In genomic region chr19:29687244-29687896, GRCh38 we compare ENCODE assay signal across 1 cellular context.
TF ChIP-seq lines count a peak whose summit lies in the region.

No MANE protein-coding gene starts in this region.

TF ChIP-seq in HEK293, 187 proteins besides CTCF, POLR2A, EP300 and RAD21 (continued from another document):
- TF ChIP-seq BCL11B (tag by site-specific recombination; IDR thresholded peaks at IDR 0.05; ENCODE audit: low read depth), result no peak
- TF ChIP-seq ZNF184 (tag by site-specific recombination; IDR thresholded peaks at IDR 0.05), result no peak; the same call in 1 of the 2 replicates
- TF ChIP-seq ZNF280C (tag by site-specific recombination; IDR thresholded peaks at IDR 0.05), result 0 out of 2 replicates have a peak, but pooled peaks have one; percentile 80
- TF ChIP-seq ELK4 (IDR thresholded peaks at IDR 0.05; ENCODE audit: borderline replicate concordance, low read depth, low read length), result no peak
- TF ChIP-seq ZNF76 (tag by site-specific recombination; IDR thresholded peaks at IDR 0.05; ENCODE audit: borderline replicate concordance, low read depth), result no peak
- TF ChIP-seq, protein P1, sequence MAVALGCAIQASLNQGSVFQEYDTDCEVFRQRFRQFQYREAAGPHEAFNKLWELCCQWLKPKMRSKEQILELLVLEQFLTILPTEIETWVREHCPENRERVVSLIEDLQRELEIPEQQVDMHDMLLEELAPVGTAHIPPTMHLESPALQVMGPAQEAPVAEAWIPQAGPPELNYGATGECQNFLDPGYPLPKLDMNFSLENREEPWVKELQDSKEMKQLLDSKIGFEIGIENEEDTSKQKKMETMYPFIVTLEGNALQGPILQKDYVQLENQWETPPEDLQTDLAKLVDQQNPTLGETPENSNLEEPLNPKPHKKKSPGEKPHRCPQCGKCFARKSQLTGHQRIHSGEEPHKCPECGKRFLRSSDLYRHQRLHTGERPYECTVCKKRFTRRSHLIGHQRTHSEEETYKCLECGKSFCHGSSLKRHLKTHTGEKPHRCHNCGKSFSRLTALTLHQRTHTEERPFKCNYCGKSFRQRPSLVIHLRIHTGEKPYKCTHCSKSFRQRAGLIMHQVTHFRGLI (tag by site-specific recombination; IDR thresholded peaks at IDR 0.05), result no peak
- no peak for TF ChIP-seq ZNF350 (tag by site-specific recombination; IDR thresholded peaks at IDR 0.05)
- TF ChIP-seq, protein P2, sequence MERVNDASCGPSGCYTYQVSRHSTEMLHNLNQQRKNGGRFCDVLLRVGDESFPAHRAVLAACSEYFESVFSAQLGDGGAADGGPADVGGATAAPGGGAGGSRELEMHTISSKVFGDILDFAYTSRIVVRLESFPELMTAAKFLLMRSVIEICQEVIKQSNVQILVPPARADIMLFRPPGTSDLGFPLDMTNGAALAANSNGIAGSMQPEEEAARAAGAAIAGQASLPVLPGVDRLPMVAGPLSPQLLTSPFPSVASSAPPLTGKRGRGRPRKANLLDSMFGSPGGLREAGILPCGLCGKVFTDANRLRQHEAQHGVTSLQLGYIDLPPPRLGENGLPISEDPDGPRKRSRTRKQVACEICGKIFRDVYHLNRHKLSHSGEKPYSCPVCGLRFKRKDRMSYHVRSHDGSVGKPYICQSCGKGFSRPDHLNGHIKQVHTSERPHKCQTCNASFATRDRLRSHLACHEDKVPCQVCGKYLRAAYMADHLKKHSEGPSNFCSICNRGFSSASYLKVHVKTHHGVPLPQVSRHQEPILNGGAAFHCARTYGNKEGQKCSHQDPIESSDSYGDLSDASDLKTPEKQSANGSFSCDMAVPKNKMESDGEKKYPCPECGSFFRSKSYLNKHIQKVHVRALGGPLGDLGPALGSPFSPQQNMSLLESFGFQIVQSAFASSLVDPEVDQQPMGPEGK (tag by site-specific recombination; IDR thresholded peaks at IDR 0.05), result peak; percentile 84
- TF ChIP-seq ZNF670 (tag by site-specific recombination; IDR thresholded peaks at IDR 0.05; ENCODE audit: low read depth), result no peak
- TF ChIP-seq IKZF3 (tag by site-specific recombination; IDR thresholded peaks at IDR 0.05), result no peak
- no peak for TF ChIP-seq GLIS1 (tag by site-specific recombination; IDR thresholded peaks at IDR 0.05)
- no peak for TF ChIP-seq ZNF561 (tag by site-specific recombination; IDR thresholded peaks at IDR 0.05; ENCODE audit: borderline replicate concordance)
- TF ChIP-seq, protein P3, sequence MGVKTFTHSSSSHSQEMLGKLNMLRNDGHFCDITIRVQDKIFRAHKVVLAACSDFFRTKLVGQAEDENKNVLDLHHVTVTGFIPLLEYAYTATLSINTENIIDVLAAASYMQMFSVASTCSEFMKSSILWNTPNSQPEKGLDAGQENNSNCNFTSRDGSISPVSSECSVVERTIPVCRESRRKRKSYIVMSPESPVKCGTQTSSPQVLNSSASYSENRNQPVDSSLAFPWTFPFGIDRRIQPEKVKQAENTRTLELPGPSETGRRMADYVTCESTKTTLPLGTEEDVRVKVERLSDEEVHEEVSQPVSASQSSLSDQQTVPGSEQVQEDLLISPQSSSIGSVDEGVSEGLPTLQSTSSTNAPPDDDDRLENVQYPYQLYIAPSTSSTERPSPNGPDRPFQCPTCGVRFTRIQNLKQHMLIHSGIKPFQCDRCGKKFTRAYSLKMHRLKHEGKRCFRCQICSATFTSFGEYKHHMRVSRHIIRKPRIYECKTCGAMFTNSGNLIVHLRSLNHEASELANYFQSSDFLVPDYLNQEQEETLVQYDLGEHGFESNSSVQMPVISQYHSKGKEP (tag by site-specific recombination; IDR thresholded peaks at IDR 0.05), result no peak; the same call in 1 of the 2 replicates
- TF ChIP-seq PRDM10 (tag by site-specific recombination; IDR thresholded peaks at IDR 0.05), result peak; percentile 85
- TF ChIP-seq ZNF747 (tag by site-specific recombination; IDR thresholded peaks at IDR 0.05), result 0 out of 2 replicates have a peak, but pooled peaks have one; percentile 72
- TF ChIP-seq GLI2 (tag by site-specific recombination; IDR thresholded peaks at IDR 0.05; ENCODE audit: borderline replicate concordance, low read depth), result no peak
- TF ChIP-seq ZNF404 (tag by site-specific recombination; IDR thresholded peaks at IDR 0.05), result 0 out of 2 replicates have a peak, but pooled peaks have one; percentile 4
- no peak for TF ChIP-seq ZNF654 (tag by site-specific recombination; IDR thresholded peaks at IDR 0.05; ENCODE audit: low read depth)
- TF ChIP-seq ZNF23 (tag by site-specific recombination; IDR thresholded peaks at IDR 0.05; ENCODE audit: borderline replicate concordance), result no peak
- TF ChIP-seq ZNF621 (tag by site-specific recombination; IDR thresholded peaks at IDR 0.05), result no peak
- TF ChIP-seq ZNF16 (tag by site-specific recombination; IDR thresholded peaks at IDR 0.05; ENCODE audit: low read depth), result no peak
- TF ChIP-seq ZNF529 (tag by site-specific recombination; IDR thresholded peaks at IDR 0.05; ENCODE audit: insufficient replicate concordance), result no peak
- TF ChIP-seq SETDB1 (IDR thresholded peaks at IDR 0.05; ENCODE audit: insufficient read length, low read length), result peak; percentile 85
- no peak for TF ChIP-seq TCF7L2 (IDR thresholded peaks at IDR 0.05; ENCODE audit: borderline replicate concordance, low read depth, low read length)
- TF ChIP-seq, protein P4, sequence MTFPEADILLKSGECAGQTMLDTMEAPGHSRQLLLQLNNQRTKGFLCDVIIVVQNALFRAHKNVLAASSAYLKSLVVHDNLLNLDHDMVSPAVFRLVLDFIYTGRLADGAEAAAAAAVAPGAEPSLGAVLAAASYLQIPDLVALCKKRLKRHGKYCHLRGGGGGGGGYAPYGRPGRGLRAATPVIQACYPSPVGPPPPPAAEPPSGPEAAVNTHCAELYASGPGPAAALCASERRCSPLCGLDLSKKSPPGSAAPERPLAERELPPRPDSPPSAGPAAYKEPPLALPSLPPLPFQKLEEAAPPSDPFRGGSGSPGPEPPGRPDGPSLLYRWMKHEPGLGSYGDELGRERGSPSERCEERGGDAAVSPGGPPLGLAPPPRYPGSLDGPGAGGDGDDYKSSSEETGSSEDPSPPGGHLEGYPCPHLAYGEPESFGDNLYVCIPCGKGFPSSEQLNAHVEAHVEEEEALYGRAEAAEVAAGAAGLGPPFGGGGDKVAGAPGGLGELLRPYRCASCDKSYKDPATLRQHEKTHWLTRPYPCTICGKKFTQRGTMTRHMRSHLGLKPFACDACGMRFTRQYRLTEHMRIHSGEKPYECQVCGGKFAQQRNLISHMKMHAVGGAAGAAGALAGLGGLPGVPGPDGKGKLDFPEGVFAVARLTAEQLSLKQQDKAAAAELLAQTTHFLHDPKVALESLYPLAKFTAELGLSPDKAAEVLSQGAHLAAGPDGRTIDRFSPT (tag by site-specific recombination; IDR thresholded peaks at IDR 0.05), result no peak
- TF ChIP-seq ZNF830 (tag by site-specific recombination; IDR thresholded peaks at IDR 0.05; ENCODE audit: low read depth), result no peak
- TF ChIP-seq OSR2 (tag by site-specific recombination; IDR thresholded peaks at IDR 0.05), result no peak; the same call in 1 of the 2 replicates
- no peak; the same call in 1 of the 2 replicates for TF ChIP-seq ZNF664 (tag by site-specific recombination; IDR thresholded peaks at IDR 0.05)
- peak; percentile 88 for TF ChIP-seq ZNF335 (tag by site-specific recombination; conservative IDR thresholded peaks at IDR 0.05)
- TF ChIP-seq, protein P5, sequence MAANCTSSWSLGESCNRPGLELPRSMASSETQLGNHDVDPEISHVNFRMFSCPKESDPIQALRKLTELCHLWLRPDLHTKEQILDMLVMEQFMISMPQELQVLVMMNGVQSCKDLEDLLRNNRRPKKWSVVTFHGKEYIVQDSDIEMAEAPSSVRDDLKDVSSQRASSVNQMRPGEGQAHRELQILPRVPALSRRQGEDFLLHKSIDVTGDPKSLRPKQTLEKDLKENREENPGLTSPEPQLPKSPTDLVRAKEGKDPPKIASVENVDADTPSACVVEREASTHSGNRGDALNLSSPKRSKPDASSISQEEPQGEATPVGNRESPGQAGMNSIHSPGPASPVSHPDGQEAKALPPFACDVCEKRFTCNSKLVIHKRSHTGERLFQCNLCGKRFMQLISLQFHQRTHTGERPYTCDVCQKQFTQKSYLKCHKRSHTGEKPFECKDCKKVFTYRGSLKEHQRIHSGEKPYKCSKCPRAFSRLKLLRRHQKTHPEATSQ (tag by site-specific recombination; IDR thresholded peaks at IDR 0.05), result no peak
- TF ChIP-seq ZNF148 (tag by site-specific recombination; IDR thresholded peaks at IDR 0.05; ENCODE audit: borderline replicate concordance), result no peak
- no peak for TF ChIP-seq ZNF433 (tag by site-specific recombination; IDR thresholded peaks at IDR 0.05; ENCODE audit: low read depth)
